Comparison of ENCODE assay signal across 1 cellular context in the genomic region with DNA sequence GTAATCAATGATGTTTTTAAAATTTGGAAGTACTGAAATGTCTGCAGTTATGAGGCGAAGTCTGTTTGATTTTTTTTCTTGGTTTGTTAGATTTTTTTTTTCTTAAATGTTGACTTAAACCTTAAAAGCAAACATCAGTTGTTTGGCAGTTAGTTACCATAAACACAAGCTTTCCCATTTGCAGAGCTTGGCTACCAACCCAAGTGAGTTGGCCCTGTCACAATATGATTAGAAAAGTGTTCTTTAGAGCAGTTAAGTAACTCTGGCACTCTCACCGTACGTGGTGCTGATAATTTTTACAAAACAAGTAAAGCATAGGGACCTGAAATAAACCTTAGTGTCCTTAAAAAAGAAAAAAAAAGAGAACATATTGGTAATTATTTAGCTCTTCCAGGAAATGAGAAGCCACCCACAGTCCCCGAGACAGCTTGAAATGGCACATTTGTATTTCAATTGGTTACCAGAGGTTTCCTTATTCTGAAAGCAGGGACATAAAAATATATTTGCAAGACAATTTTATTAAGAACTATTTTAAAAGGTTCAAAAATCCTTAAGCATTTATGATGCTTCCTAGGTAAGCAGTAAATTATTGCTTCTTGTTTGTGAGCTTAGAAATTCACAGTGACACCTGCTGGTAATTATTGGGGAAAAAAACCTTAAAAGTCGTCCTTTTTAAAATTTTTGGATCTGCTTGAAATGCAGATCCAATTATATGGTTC.
TF ChIP-seq lines count a peak whose summit lies in the region.

No MANE protein-coding gene starts in this region.

TF ChIP-seq in K562, 482 proteins besides CTCF, POLR2A, EP300 and RAD21:
- TF ChIP-seq CBX2 (IDR thresholded peaks at IDR 0.05; ENCODE audit: insufficient read depth, low read length, poor library complexity, severe bottlenecking), result peak; percentile 85
- TF ChIP-seq ZFP30 (CRISPR knock-in tag; IDR thresholded peaks at IDR 0.05; ENCODE audit: borderline replicate concordance), result no peak
- TF ChIP-seq E4F1 (CRISPR knock-in tag; IDR thresholded peaks at IDR 0.05; ENCODE audit: borderline replicate concordance), result no peak
- no peak for TF ChIP-seq SETDB1 (IDR thresholded peaks at IDR 0.05; ENCODE audit: low read length)
- 0 out of 2 replicates have a peak, but pooled peaks have one; percentile 21 for TF ChIP-seq DEAF1 (CRISPR knock-in tag; IDR thresholded peaks at IDR 0.05)
- TF ChIP-seq, protein P1, sequence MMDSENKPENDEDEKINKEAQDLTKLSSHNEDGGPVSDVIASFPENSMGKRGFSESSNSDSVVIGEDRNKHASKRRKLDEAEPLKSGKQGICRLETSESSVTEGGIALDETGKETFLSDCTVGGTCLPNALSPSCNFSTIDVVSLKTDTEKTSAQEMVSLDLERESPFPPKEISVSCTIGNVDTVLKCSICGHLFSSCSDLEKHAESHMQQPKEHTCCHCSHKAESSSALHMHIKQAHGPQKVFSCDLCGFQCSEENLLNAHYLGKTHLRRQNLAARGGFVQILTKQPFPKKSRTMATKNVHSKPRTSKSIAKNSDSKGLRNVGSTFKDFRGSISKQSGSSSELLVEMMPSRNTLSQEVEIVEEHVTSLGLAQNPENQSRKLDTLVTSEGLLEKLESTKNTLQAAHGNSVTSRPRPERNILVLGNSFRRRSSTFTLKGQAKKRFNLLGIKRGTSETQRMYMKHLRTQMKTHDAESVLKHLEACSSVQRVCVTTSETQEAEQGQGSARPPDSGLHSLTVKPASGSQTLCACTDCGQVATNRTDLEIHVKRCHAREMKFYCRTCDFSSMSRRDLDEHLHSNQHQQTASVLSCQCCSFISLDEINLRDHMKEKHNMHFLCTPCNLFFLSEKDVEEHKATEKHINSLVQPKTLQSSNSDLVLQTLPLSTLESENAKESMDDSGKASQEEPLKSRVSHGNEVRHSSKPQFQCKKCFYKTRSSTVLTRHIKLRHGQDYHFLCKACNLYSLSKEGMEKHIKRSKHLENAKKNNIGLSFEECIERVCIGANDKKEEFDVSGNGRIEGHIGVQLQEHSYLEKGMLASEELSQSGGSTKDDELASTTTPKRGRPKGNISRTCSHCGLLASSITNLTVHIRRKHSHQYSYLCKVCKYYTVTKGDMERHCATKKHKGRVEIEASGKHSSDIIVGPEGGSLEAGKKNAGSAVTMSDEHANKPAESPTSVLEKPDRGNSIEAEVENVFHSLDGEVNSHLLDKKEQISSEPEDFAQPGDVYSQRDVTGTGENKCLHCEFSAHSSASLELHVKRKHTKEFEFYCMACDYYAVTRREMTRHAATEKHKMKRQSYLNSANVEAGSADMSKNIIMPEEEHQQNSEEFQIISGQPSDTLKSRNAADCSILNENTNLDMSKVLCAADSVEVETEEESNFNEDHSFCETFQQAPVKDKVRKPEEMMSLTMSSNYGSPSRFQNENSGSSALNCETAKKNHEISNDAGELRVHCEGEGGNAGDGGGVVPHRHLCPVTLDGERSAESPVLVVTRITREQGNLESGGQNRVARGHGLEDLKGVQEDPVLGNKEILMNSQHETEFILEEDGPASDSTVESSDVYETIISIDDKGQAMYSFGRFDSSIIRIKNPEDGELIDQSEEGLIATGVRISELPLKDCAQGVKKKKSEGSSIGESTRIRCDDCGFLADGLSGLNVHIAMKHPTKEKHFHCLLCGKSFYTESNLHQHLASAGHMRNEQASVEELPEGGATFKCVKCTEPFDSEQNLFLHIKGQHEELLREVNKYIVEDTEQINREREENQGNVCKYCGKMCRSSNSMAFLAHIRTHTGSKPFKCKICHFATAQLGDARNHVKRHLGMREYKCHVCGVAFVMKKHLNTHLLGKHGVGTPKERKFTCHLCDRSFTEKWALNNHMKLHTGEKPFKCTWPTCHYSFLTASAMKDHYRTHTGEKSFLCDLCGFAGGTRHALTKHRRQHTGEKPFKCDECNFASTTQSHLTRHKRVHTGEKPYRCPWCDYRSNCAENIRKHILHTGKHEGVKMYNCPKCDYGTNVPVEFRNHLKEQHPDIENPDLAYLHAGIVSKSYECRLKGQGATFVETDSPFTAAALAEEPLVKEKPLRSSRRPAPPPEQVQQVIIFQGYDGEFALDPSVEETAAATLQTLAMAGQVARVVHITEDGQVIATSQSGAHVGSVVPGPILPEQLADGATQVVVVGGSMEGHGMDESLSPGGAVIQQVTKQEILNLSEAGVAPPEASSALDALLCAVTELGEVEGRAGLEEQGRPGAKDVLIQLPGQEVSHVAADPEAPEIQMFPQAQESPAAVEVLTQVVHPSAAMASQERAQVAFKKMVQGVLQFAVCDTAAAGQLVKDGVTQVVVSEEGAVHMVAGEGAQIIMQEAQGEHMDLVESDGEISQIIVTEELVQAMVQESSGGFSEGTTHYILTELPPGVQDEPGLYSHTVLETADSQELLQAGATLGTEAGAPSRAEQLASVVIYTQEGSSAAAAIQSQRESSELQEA (IDR thresholded peaks at IDR 0.05; ENCODE audit: low read depth), result no peak
- no peak for TF ChIP-seq ZNF586 (CRISPR knock-in tag; conservative IDR thresholded peaks at IDR 0.05)
TF ChIP-seq in K562: peak in this region for 2.
